Comparison of ENCODE assay signal across 29 cellular contexts in the genomic region with DNA sequence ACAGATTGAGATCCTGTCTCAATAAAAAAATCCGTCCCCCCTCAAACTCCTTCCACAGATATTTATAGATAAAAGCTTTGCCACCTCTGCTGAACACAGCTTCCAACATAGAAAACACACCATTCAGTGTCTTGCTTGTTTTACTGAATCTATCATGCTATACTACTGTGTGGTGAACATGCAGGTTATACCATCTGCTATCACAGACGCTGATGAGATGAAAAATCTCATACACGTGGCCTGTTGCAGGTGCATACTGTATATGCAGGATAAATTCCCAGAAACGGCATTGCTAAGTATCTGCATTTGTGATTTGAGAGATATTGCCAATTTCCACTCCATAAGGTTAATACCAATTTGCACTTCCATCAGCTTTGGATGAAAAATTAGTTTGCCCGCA. TPM values are rescaled to one million over a fixed set of nuclear protein-coding genes. Genes with fewer than 3 reads are reported as not detected.
"Had no signal": no experiment of that assay in that cellular context is flagged by ENCODE, and none has a peak within 500 bp of the region (broad histone marks: within the 10 kb centered on the region; RNA-seq: fewer than 3 reads in every experiment).

No MANE protein-coding gene starts in this region.

- H3K9ac ChIP-seq: neural progenitor cell, parathyroid adenoma had no signal

- H3K27ac ChIP-seq: neural progenitor cell, ovary, parathyroid adenoma, psoas muscle, skin epidermis, spleen, thoracic aorta, thyroid gland, upper lobe of left lung, vagina had no signal

- H3K9me3 ChIP-seq: ovary, psoas muscle, spleen, thoracic aorta, thyroid gland, tibial nerve, upper lobe of left lung, vagina had no signal

- H3K4me3 ChIP-seq: neural progenitor cell, ovary, psoas muscle, skin epidermis, smooth muscle cell, spleen, thoracic aorta, thyroid gland, tibial nerve, upper lobe of left lung, vagina had no signal

- FAIRE-seq: urothelium cell line had no signal

- DNase-seq: natural killer cell; occipital lobe; ovary; psoas muscle; right cardiac atrium; spleen; stimulated activated CD4-positive, alpha-beta T cell treated with anti-CD3 and anti-CD28 coated beads, Interleukin-12 subunit alpha, Interleukin-12 subunit beta, amount 100 ng/mL, for 4 hours; stimulated activated CD4-positive, alpha-beta T cell treated with anti-CD3 and anti-CD28 coated beads, Interleukin-1b, Interleukin-23, amount 100 ng/mL, for 48 hours; stimulated activated CD4-positive, alpha-beta T cell treated with anti-CD3 and anti-CD28 coated beads, Interleukin-4, amount 100 ng/mL, for 1 hour; stimulated activated CD4-positive, alpha-beta T cell treated with anti-CD3 and anti-CD28 coated beads, Interleukin-4, amount 100 ng/mL, for 4 hours; stimulated activated CD8-positive, alpha-beta memory T cell treated with anti-CD3 and anti-CD28 coated beads, Interleukin-4, amount 100 ng/mL, for 48 hours; stimulated activated naive CD4-positive, alpha-beta T cell; stimulated activated naive CD8-positive, alpha-beta T cell treated with anti-CD3 and anti-CD28 coated beads, Interleukin-15, amount 100 ng/mL, for 72 hours; stimulated activated naive CD8-positive, alpha-beta T cell treated with anti-CD3 and anti-CD28 coated beads, Interleukin-15, Interleukin-2, amounts not matched to agents 100 U/mL and 50 U/mL, for 24 hours; substantia nigra; thyroid gland; trophoblast cell; upper lobe of left lung had no signal

- ATAC-seq: natural killer cell; psoas muscle; right cardiac atrium; sciatic nerve; stimulated activated memory B cell treated with anti-CD40 and anti-IgM and Interleukin-4, amounts not matched to agents 10 μg/mL and 1 μg/mL and 100 μg/mL, for 72 hours; stimulated activated naive CD8-positive, alpha-beta T cell treated with anti-CD3 and anti-CD28 coated beads, Interleukin-15, amount 100 ng/mL, for 72 hours; stimulated activated naive CD8-positive, alpha-beta T cell treated with anti-CD3 and anti-CD28 coated beads, Interleukin-15, Interleukin-2, amounts not matched to agents 100 U/mL and 50 U/mL, for 24 hours had no signal

- H2AFZ ChIP-seq: neural progenitor cell, parathyroid adenoma had no signal

- H3K27me3 ChIP-seq: ovary, spleen, thyroid gland, tibial nerve, upper lobe of left lung, vagina had no signal

- H3K4me2 ChIP-seq: neural progenitor cell, smooth muscle cell had no signal

- H3K79me2 ChIP-seq: parathyroid adenoma had no signal

- H3K4me1 ChIP-seq: psoas muscle, upper lobe of left lung, vagina had no signal

- H3K36me3 ChIP-seq: neural progenitor cell, ovary, spleen, thoracic aorta, thyroid gland, upper lobe of left lung, vagina had no signal

RNA-seq across cellular contexts. Expression of gene IL34, which starts 30.4 kb away (rescaled TPM):
- total RNA-seq: progenitor cell of endocrine pancreas, smooth muscle cell had no signal
